Comparison of ENCODE assay signal across 8 cellular contexts in the genomic region with DNA sequence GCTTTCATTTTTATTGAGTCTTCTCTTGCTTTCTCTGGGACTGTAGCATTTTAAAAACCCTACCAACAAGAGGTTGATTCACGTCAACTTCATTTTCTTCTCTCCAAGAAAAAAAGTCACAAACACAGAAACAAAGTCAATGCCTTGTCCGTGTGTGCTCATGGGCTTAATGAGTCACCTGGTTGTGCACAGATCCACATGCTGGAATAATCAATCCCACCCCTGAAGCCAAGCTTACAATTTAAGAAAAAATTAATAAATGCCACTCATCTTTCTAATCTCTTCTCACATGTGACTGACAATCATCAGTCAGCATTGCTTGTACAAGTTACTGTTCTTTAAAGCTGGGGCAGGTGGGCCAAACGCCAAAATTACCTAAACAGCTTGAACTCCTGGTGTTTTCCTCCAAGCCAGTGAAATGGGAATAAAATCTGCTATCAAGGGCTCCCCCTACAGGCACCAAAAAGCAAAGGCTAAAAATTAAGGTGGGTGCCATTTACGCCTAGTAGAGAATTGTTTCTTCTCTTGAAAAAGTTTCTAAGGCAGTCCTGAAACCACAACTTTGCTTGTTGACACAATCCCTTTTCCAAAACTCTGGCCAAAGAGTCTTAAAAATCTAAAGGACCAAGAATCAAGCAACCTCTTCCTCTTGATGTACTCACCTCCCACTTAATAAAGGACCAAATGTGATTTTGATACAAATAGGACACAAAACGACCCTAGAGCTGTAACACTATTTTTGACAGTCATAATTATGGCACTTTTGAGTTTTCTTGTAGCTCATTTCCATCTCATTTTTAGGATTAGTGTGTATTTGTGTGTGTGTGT. TPM values are rescaled to one million over a fixed set of nuclear protein-coding genes. Genes with fewer than 3 reads are reported as not detected.
DNase-seq lines count a peak whose midpoint lies in the region; ATAC-seq lines count a peak whose summit lies in the region.

No MANE protein-coding gene starts in this region.

- no peak overlapping the region for H4K8ac ChIP-seq in neuronal stem cell (ENCODE audit: low read depth, low read length)

- no peaks in the 10 kb centered on the region for H3K4me1 ChIP-seq in neuronal stem cell (ENCODE audit: control insufficient read depth in 2 of 2, insufficient read depth in 1 of 2, low read depth in 1 of 2, low read length in 2 of 2)

- no peak overlapping the region for H3K23ac ChIP-seq in neuronal stem cell (ENCODE audit: low read depth, low read length, poor library complexity)

- H4K91ac ChIP-seq in neuronal stem cell (ENCODE audit: low read depth, low read length, poor library complexity): no peak overlapping the region

- H2AK5ac ChIP-seq in neuronal stem cell (ENCODE audit: low read depth, low read length): no peak overlapping the region

- DNase-seq in NCI-H524 (lab: John Stamatoyannopoulos, UW) (peak; percentile 13 to 68), NCI-H524 treated with DMSO at 0.1 percent for 48 hours (lab: John Stamatoyannopoulos, UW) (no peak), HT-29 (ENCODE audit: low spot score) (peak; percentile 63), RKO (ENCODE audit: low spot score) (peak; percentile 68), neuronal stem cell (ENCODE audit: low spot score) (peak; percentile 33)

- no peaks in the 10 kb centered on the region for H3K79me1 ChIP-seq in neuronal stem cell (ENCODE audit: low read depth, low read length)

- H3K4me3 ChIP-seq in neuronal stem cell (ENCODE audit: low read length in 2 of 2): no peak overlapping the region

- H3K4ac ChIP-seq in neuronal stem cell (ENCODE audit: low read length): no peak overlapping the region

- H2BK120ac ChIP-seq in neuronal stem cell (ENCODE audit: low read depth, low read length): no peak overlapping the region

- no peak overlapping the region for H2AFZ ChIP-seq in neuronal stem cell (ENCODE audit: low read length)

- no peaks in the 10 kb centered on the region for H3K9me3 ChIP-seq in neuronal stem cell (replicated peaks in 1 of 2; ENCODE audit: control insufficient read depth in 2 of 2, insufficient read depth in 1 of 2, low read depth in 1 of 2, low read length in 2 of 2)

- H2BK5ac ChIP-seq in neuronal stem cell (ENCODE audit: low read length): no peak overlapping the region

- no peak overlapping the region for H2BK12ac ChIP-seq in neuronal stem cell (ENCODE audit: low read length)

- H3K18ac ChIP-seq in neuronal stem cell (ENCODE audit: low read length): no peak overlapping the region

- no peak overlapping the region for H3K9ac ChIP-seq in neuronal stem cell (ENCODE audit: low read depth, low read length, poor library complexity)

- H3K4me2 ChIP-seq in neuronal stem cell (ENCODE audit: insufficient read depth, low read length, poor library complexity, severe bottlenecking): no peak overlapping the region

- H3K36me3 ChIP-seq in neuronal stem cell (replicated peaks in 1 of 2; ENCODE audit: control insufficient read depth in 2 of 2, insufficient read depth in 2 of 2, low read length in 2 of 2): peaks cover 2 to 8% of the 10 kb centered on the region in 2 donors

- ATAC-seq in esophagus mucosa (peak; percentile 47), HG03432 (IDR thresholded peaks at IDR 0.05; ENCODE audit: unreplicated experiment) (no peak), GM18511 (IDR thresholded peaks at IDR 0.05; ENCODE audit: unreplicated experiment) (no peak)

- no peak overlapping the region for H3K27ac ChIP-seq in neuronal stem cell (replicated peaks; ENCODE audit: low read length)

- H2BK15ac ChIP-seq in neuronal stem cell (ENCODE audit: low read length): no peak overlapping the region

- no CpG with 5 or more reads among the region's 5 CpGs for WGBS in neuronal stem cell (ENCODE audit: extremely low coverage in 2 of 2, insufficient read length in 2 of 2, insufficient replicate concordance in 1 of 2), 2 donors

- H3K27me3 ChIP-seq in neuronal stem cell (ENCODE audit: control insufficient read depth in 3 of 3, insufficient read depth in 3 of 3, low read depth in 1 of 3, low read length in 3 of 3): no peaks in the 10 kb centered on the region

- no peak overlapping the region for H3K14ac ChIP-seq in neuronal stem cell (ENCODE audit: low read length)

RNA-seq across cellular contexts. Expression of a gene that starts 21.3 kb away (rescaled TPM):
- 16.1 and 25.3 TPM in 2 replicates for total RNA-seq in HT-29 (2014; rRNA removed; shearing (Covaris generic))
- 8.6 TPM for total RNA-seq in esophagus mucosa
- polyA plus RNA-seq in neuronal stem cell (2013, experiment 1 of 2): 3.5 TPM
- 4.1 TPM for polyA plus RNA-seq in neuronal stem cell (2013, experiment 2 of 2)

RNA-seq across cellular contexts. Expression of a gene that starts 37.0 kb away (rescaled TPM):
- total RNA-seq in HT-29 (2014; rRNA removed; shearing (Covaris generic)): not detected in 2 replicates
- not detected for total RNA-seq in esophagus mucosa
- not detected for polyA plus RNA-seq in neuronal stem cell (2013, experiment 1 of 2)
- 0.01 TPM for polyA plus RNA-seq in neuronal stem cell (2013, experiment 2 of 2)

RNA-seq across cellular contexts. Expression of a gene that starts 47.9 kb away (rescaled TPM):
- not detected in 2 replicates for total RNA-seq in HT-29 (2014; rRNA removed; shearing (Covaris generic))
- total RNA-seq in esophagus mucosa: 7.6 TPM
- not detected for polyA plus RNA-seq in neuronal stem cell (2013, experiment 1 of 2)
- polyA plus RNA-seq in neuronal stem cell (2013, experiment 2 of 2): not detected
